8 cellular contexts compared by ENCODE assay signal in the genomic region with DNA sequence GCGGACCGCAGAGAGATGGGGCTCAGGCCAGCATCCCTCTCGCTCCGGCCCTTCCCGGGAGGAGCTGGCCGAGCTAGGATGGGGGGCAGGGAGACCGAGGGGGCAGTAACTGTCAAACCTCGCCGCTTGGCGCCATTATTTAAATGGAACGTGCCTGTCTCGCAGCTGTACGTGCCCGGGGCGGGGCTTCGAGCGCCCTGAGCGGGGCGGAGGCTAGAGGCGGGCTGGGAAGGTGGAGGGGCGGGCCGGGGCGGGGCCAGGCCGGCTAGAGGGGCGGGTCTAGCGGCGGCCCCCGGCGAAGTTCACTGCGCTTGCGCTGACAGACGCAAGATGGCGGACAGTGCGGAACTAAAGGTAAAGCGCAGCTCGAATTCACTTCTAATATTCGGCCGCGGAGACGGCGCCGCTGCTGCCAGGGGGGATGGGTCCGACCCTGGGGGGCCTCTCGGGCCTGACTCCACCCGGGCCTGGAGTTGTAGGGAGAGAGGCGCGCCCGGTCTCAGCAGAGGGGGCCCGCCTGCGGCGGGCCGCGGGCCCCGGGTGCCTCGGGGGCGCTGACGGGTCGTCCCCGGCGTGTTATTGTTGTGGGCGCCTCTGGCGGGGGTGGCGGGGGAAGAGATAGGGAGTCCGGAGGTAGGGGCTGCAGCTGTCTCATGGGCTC. TPM values are rescaled to one million over a fixed set of nuclear protein-coding genes. Genes with fewer than 3 reads are reported as not detected.
DNase-seq lines count a peak whose midpoint lies in the region; ATAC-seq, FAIRE-seq and TF ChIP-seq lines count a peak whose summit lies in the region.

A gene (plus strand): TSS at position 319 of the 661 bp plus-strand sequence. CDS start 12 bp downstream, at position 331.

- H3K4me3 ChIP-seq in ascending aorta (peak within 1 kb of the TSS; percentile 79 to 99), right cardiac atrium (ENCODE audit: low read length) (peak within 1 kb of the TSS; percentile 98)

- peak; percentile 80 to 83 for DNase-seq in NCI-H1930 (lab: John Stamatoyannopoulos, UW)
- peak; percentile 80 to 97 for DNase-seq in ascending aorta (ENCODE audit: low spot score in 2 of 2)
- peak; percentile 97 to 98 (median 98) for DNase-seq in right cardiac atrium
- DNase-seq in pulmonary artery endothelial cell (ENCODE audit: low read depth, low spot score), result peak; percentile 54
- peak; percentile 99 for DNase-seq in urothelium cell line (ENCODE audit: low spot score)

- peak; percentile 86 for ATAC-seq in GM18502 (IDR thresholded peaks at IDR 0.05; ENCODE audit: poor library complexity, unreplicated experiment)
- peak; percentile 86 for ATAC-seq in HG02970 (IDR thresholded peaks at IDR 0.05; ENCODE audit: low FRiP score, unreplicated experiment)
- peak; percentile 99 for ATAC-seq in right cardiac atrium

- under 1% methylated on average over 64 of the region's 64 CpGs for WGBS in right cardiac atrium

- H3K9me3 ChIP-seq in ascending aorta (no peaks in the 10 kb centered on the region), right cardiac atrium (ENCODE audit: control insufficient read depth, low read length) (no peaks in the 10 kb centered on the region)

- H3K27ac ChIP-seq in ascending aorta (peak within 1 kb of the TSS; percentile 83 to 92), right cardiac atrium (ENCODE audit: low read length) (peak within 1 kb of the TSS; percentile 92)

- H3K4me1 ChIP-seq in ascending aorta (peaks cover 0 to 6% of the 10 kb centered on the region in 2 donors), right cardiac atrium (ENCODE audit: control insufficient read depth, insufficient read depth, low read length) (peaks cover 5% of the 10 kb centered on the region)

- H3K27me3 ChIP-seq in ascending aorta, result no peaks in the 10 kb centered on the region
- no peaks in the 10 kb centered on the region for H3K27me3 ChIP-seq in right cardiac atrium (ENCODE audit: control insufficient read depth, insufficient read depth)

- no peaks in the 10 kb centered on the region for H3K36me3 ChIP-seq in ascending aorta

- peak in 1 of 3 experiments; percentile 48 for TF ChIP-seq CTCF in ascending aorta (IDR thresholded peaks at IDR 0.05)

- FAIRE-seq in urothelium cell line (lab: Jason Lieb, UNC), result peak; percentile 79

- intact Hi-C loops in T-helper 2 cell treated with Interferon-gamma antibody and Interleukin-4, amounts not matched to agents 100 ng/mL and 5 ng/mL, for 36 hours (cut with micrococcal nuclease), result loop anchor here (1.0 to 10.0 kb wide), 5 partner anchors 175 to 802 kb away; a partner anchor contains a TSS
- intact Hi-C loops in ascending aorta (cut with DNase I) (loop anchor here (1.0 to 10.0 kb wide), 3 partner anchors 89 to 191 kb away; a partner anchor contains a TSS), right cardiac atrium (cut with DNase I) (loop anchor here in 3 of 4 donors (5.0 to 10.0 kb wide), 2 partner anchors 101 to 192 kb away; no protein-coding TSS in a partner anchor)

RNA-seq across cellular contexts. Expression of the gene that starts here (rescaled TPM):
- 40.1 and 42.9 TPM in 2 replicates for total RNA-seq in T-helper 2 cell treated with Interferon-gamma antibody and Interleukin-4, amounts not matched to agents 100 ng/mL and 5 ng/mL, for 36 hours
- total RNA-seq in ascending aorta, result 17.1 TPM
- 10 to 100 TPM; 34.1 to 38.2 (median 35.9) TPM for total RNA-seq in right cardiac atrium
- polyA plus RNA-seq in right cardiac atrium, result 8.7 TPM
- 8.1 and 13.8 TPM in 2 replicates for total RNA-seq in pulmonary artery endothelial cell

Comparison
In these comparisons a context has a peak if more than half of its experiments do, and no peak if none do; other contexts are left out.
1. Peak in every context shown above with its lines: DNase-seq, ATAC-seq, H3K4me3 ChIP-seq and H3K27ac ChIP-seq.